In genomic region chr17:75364078-75364477, GRCh38 we compare ENCODE assay signal across 7 cellular contexts. TPM values are rescaled to one million over a fixed set of nuclear protein-coding genes. Genes with fewer than 3 reads are reported as not detected.
A peak's percentile ranks its signal among the peaks of the same experiment; 100 is the strongest.
DNase-seq lines count a peak whose midpoint lies in the region; ATAC-seq and TF ChIP-seq lines count a peak whose summit lies in the region.

No MANE protein-coding gene starts in this region.

- CTCF ChIA-PET in PC-9 (lab: Charles Lee) = interaction anchor here (0.6 kb wide), 1 partner anchor 23 kb away, joined by 3 read pairs; no protein-coding TSS in a partner anchor

- H3K36me3 ChIP-seq in PC-9 (ENCODE audit: low read depth) = no peaks in the 10 kb centered on the region

- H3K4me3 ChIP-seq in PC-9 (no peak overlapping the region), epithelial cell of proximal tubule (ENCODE audit: low read depth, low read length) (no peak overlapping the region), skeletal muscle cell (ENCODE audit: low read depth, low read length) (no peak overlapping the region)

- no peak overlapping the region for H3K27ac ChIP-seq in PC-9

- ATAC-seq in GM21423 (IDR thresholded peaks at IDR 0.05; ENCODE audit: unreplicated experiment) = no peak

- DNase-seq in GM03348 (ENCODE audit: low spot score) = peak; percentile 71
- peak in 1 of 2 experiments; percentile 61 for DNase-seq in PC-9
- peak; percentile 64 for DNase-seq in epithelial cell of proximal tubule (ENCODE audit: low read depth)
- peak; percentile 37 for DNase-seq in skeletal muscle cell (ENCODE audit: low read depth)
- DNase-seq in NAMALWA (ENCODE audit: low spot score) = no peak
- DNase-seq in SHP77 treated with DMSO at 0.1 percent for 48 hours (lab: John Stamatoyannopoulos, UW) = no peak

- no peak for TF ChIP-seq CTCF in PC-9 (conservative IDR thresholded peaks at IDR 0.05)
- TF ChIP-seq CTCF in epithelial cell of proximal tubule (conservative IDR thresholded peaks at IDR 0.05; ENCODE audit: low read depth, low read length) = no peak

- POLR2A ChIA-PET in PC-9 (lab: Charles Lee; ENCODE audit: unreplicated experiment) = no interaction called here

- H3K27me3 ChIP-seq in PC-9 (ENCODE audit: insufficient read depth, low read depth) = no peaks in the 10 kb centered on the region

- intact Hi-C loops in PC-9 (cut with micrococcal nuclease; ENCODE audit: unreplicated experiment) = no loop called here

- peaks cover 56% of the 10 kb centered on the region for H3K4me1 ChIP-seq in PC-9 (replicated peaks; ENCODE audit: insufficient read depth)

- peaks cover 91% of the 10 kb centered on the region for H3K79me2 ChIP-seq in PC-9 (ENCODE audit: low read depth)

- peaks cover 33% of the 10 kb centered on the region for H4K20me1 ChIP-seq in PC-9 (ENCODE audit: insufficient read depth)

- H3K4me2 ChIP-seq in PC-9 = peak overlapping the region; percentile 21

- no peaks in the 10 kb centered on the region for H3K9me3 ChIP-seq in PC-9 (ENCODE audit: insufficient read depth, low read depth)

- H3K9me2 ChIP-seq in PC-9 (ENCODE audit: insufficient read depth) = no peaks in the 10 kb centered on the region

- peaks cover 26% of the 10 kb centered on the region for H3F3A ChIP-seq in PC-9 (ENCODE audit: insufficient read depth, low read depth)

- BruUV-seq in PC-9 (replicated peaks; lab: Mats Ljungman, UMichigan) = no TSS peak

- H2AFZ ChIP-seq in PC-9 = no peak overlapping the region

RNA-seq across cellular contexts. Expression of gene GRB2, which starts 41.4 kb away (rescaled TPM):
- total RNA-seq in PC-9 (2021) (75.3 and 81.3 TPM in 2 replicates), epithelial cell of proximal tubule (77.5 and 82.8 TPM in 2 replicates)

Comparison
In these comparisons a context has a peak if more than half of its experiments do, and no peak if none do; other contexts are left out.
1. DNase-seq: peak in GM03348 (single experiment), epithelial cell of proximal tubule (single experiment) and skeletal muscle cell (single experiment); none in NAMALWA (single experiment) and SHP77 treated with DMSO at 0.1 percent for 48 hours (single experiment).